In the genomic region with DNA sequence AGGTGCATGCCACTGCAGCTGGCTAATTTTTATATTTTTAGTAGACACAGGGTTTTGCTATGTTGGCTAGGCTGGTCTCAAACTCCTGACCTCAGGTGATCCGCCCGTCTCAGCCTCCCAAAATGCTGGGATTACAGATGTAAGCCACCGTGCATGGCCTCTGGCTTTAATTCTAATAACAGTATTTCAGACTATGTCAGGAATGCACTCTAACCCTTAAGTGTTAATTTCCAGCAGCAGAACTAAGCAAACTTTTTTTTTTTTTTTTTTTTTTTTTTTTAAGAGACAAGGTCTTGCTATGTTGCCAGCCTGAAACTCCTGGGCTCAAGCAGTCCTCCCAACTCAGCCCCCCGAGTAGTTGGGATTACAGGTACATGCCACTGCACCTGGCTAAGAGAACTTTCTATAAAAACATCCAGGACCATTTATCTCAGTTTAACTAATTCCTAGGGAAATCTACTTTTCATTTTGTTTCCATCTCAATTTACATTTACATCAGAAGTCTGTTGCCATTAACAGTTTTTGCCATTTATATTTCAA, we compare ENCODE assay signal across 20 cellular contexts. TPM values are rescaled to one million over a fixed set of nuclear protein-coding genes. Genes with fewer than 3 reads are reported as not detected.
DNase-seq lines count a peak whose midpoint lies in the region; ATAC-seq, FAIRE-seq and TF ChIP-seq lines count a peak whose summit lies in the region.
"Had no signal": no experiment of that assay in that cellular context is flagged by ENCODE, and none has a peak within 500 bp of the region (broad histone marks: within the 10 kb centered on the region; RNA-seq: fewer than 3 reads in every experiment).

No MANE protein-coding gene starts in this region.

- peaks cover 76% of the 10 kb centered on the region for H4K20me1 ChIP-seq in astrocyte (ENCODE audit: insufficient read depth, low read length)

- H3K4me1 ChIP-seq in astrocyte (ENCODE audit: insufficient read depth, low read length) (peaks cover 25% of the 10 kb centered on the region), thyroid gland (peaks cover 58 to 65% of the 10 kb centered on the region in 2 donors)

- H3K4me3 Mint-ChIP-seq in activated naive CD8-positive, alpha-beta T cell, result no peak overlapping the region
- no peak overlapping the region for H3K4me3 Mint-ChIP-seq in activated naive CD8-positive, alpha-beta T cell treated with anti-CD3 and anti-CD28 coated beads, Interleukin-2, amount 50 U/mL, for 24 hours
- H3K4me3 Mint-ChIP-seq in astrocyte (ENCODE audit: unreplicated experiment), result no peak overlapping the region
- H3K4me3 Mint-ChIP-seq in mesothelial cell of epicardium, result peak overlapping the region; percentile 12
- H3K4me3 Mint-ChIP-seq: CD4-positive, alpha-beta memory T cell had no signal

- no peaks in the 10 kb centered on the region for H3K9me3 Mint-ChIP-seq in activated naive CD8-positive, alpha-beta T cell (ENCODE audit: low read depth)
- H3K9me3 Mint-ChIP-seq in activated naive CD8-positive, alpha-beta T cell treated with anti-CD3 and anti-CD28 coated beads, Interleukin-2, amount 50 U/mL, for 24 hours, result no peaks in the 10 kb centered on the region
- H3K9me3 Mint-ChIP-seq in astrocyte (ENCODE audit: unreplicated experiment) (no peaks in the 10 kb centered on the region), mesothelial cell of epicardium (no peaks in the 10 kb centered on the region)
- H3K9me3 Mint-ChIP-seq: CD4-positive, alpha-beta memory T cell had no signal

- peaks cover 73% of the 10 kb centered on the region for H3K79me2 ChIP-seq in astrocyte (ENCODE audit: insufficient read depth, low read length)

- no peaks in the 10 kb centered on the region for H3K27me3 Mint-ChIP-seq in activated naive CD8-positive, alpha-beta T cell
- H3K27me3 Mint-ChIP-seq in activated naive CD8-positive, alpha-beta T cell treated with anti-CD3 and anti-CD28 coated beads, Interleukin-2, amount 50 U/mL, for 24 hours, result no peaks in the 10 kb centered on the region
- no peaks in the 10 kb centered on the region for H3K27me3 Mint-ChIP-seq in astrocyte (ENCODE audit: low read depth, unreplicated experiment)
- H3K27me3 Mint-ChIP-seq in mesothelial cell of epicardium (ENCODE audit: low read depth), result no peaks in the 10 kb centered on the region
- H3K27me3 Mint-ChIP-seq: CD4-positive, alpha-beta memory T cell had no signal

- TF ChIP-seq POLR2A in thyroid gland (IDR thresholded peaks at IDR 0.05), result peak in 1 of 2 donors; percentile 7

- ATAC-seq in activated naive CD8-positive, alpha-beta T cell treated with anti-CD3 and anti-CD28 coated beads, Interleukin-2, amount 50 U/mL, for 24 hours, result no peak
- no peak for ATAC-seq in stimulated activated naive CD8-positive, alpha-beta T cell treated with anti-CD3 and anti-CD28 coated beads, Interleukin-15, Interleukin-2, amounts not matched to agents 100 U/mL and 50 U/mL, for 24 hours
- ATAC-seq: K562 had no signal

- H3K27ac Mint-ChIP-seq in activated naive CD8-positive, alpha-beta T cell, result peak overlapping the region; percentile 16
- H3K27ac Mint-ChIP-seq in activated naive CD8-positive, alpha-beta T cell treated with anti-CD3 and anti-CD28 coated beads, Interleukin-2, amount 50 U/mL, for 24 hours, result no peak overlapping the region
- H3K27ac Mint-ChIP-seq in astrocyte (ENCODE audit: unreplicated experiment) (no peak overlapping the region), mesothelial cell of epicardium (peak overlapping the region; percentile 88)

- peaks cover 42% of the 10 kb centered on the region for H3K4me1 Mint-ChIP-seq in activated naive CD8-positive, alpha-beta T cell (ENCODE audit: low read depth)
- H3K4me1 Mint-ChIP-seq in activated naive CD8-positive, alpha-beta T cell treated with anti-CD3 and anti-CD28 coated beads, Interleukin-2, amount 50 U/mL, for 24 hours, result peaks cover 48% of the 10 kb centered on the region
- peaks cover 32% of the 10 kb centered on the region for H3K4me1 Mint-ChIP-seq in astrocyte (ENCODE audit: low read depth, unreplicated experiment)
- H3K4me1 Mint-ChIP-seq in mesothelial cell of epicardium, result peaks cover 59% of the 10 kb centered on the region

- H3K27me3 ChIP-seq in astrocyte (ENCODE audit: insufficient read depth, low read length) (no peaks in the 10 kb centered on the region), thyroid gland (no peaks in the 10 kb centered on the region)
- H3K27me3 ChIP-seq: BE2C had no signal

- 29 to 43% methylated on average over 4 of the region's 4 CpGs for WGBS in thyroid gland, 2 donors

- H3K4me2 ChIP-seq in astrocyte (ENCODE audit: low read length), result peak overlapping the region; percentile 32

- H3K9me3 ChIP-seq in astrocyte (ENCODE audit: insufficient read depth, low read depth, low read length) (no peaks in the 10 kb centered on the region), thyroid gland (no peaks in the 10 kb centered on the region)
- H3K9me3 ChIP-seq: BE2C had no signal

- no peak overlapping the region for H2AFZ ChIP-seq in astrocyte (ENCODE audit: low read depth, low read length)

- H3K36me3 Mint-ChIP-seq in activated naive CD8-positive, alpha-beta T cell, result peaks cover 8% of the 10 kb centered on the region
- H3K36me3 Mint-ChIP-seq in activated naive CD8-positive, alpha-beta T cell treated with anti-CD3 and anti-CD28 coated beads, Interleukin-2, amount 50 U/mL, for 24 hours (ENCODE audit: low read depth), result peaks cover 25% of the 10 kb centered on the region
- H3K36me3 Mint-ChIP-seq in astrocyte (ENCODE audit: low read depth, unreplicated experiment) (peaks cover 5% of the 10 kb centered on the region), mesothelial cell of epicardium (peaks cover 13% of the 10 kb centered on the region)

- H3K27ac ChIP-seq in astrocyte (ENCODE audit: low read depth, low read length) (no peak overlapping the region), thyroid gland (peak overlapping the region; percentile 65 to 82 (median 72))

- TF ChIP-seq CTCF in astrocyte (IDR thresholded peaks at IDR 0.05; ENCODE audit: insufficient read depth, low read depth, low read length), result no peak
- no peak for TF ChIP-seq CTCF in mesothelial cell of epicardium (IDR thresholded peaks at IDR 0.05; ENCODE audit: unreplicated experiment)
- TF ChIP-seq CTCF in thyroid gland (IDR thresholded peaks at IDR 0.05), result no peak

- no peak for DNase-seq in activated naive CD8-positive, alpha-beta T cell treated with anti-CD3 and anti-CD28 coated beads, Interleukin-2, amount 50 U/mL, for 24 hours
- DNase-seq in astrocyte (ENCODE audit: low read depth) (no peak), mesothelial cell of epicardium (ENCODE audit: low spot score in 2 of 2, unreplicated experiment in 2 of 2) (no peak), thyroid gland (peak; percentile 75 to 78), COLO668 (lab: John Stamatoyannopoulos, UW; ENCODE audit: unreplicated experiment) (no peak), NCI-H146 (lab: John Stamatoyannopoulos, UW) (no peak)
- no peak for DNase-seq in stimulated activated naive CD8-positive, alpha-beta T cell treated with anti-CD3 and anti-CD28 coated beads, Interleukin-15, Interleukin-2, amounts not matched to agents 100 U/mL and 50 U/mL, for 24 hours
- DNase-seq: BE2C; CD4-positive, alpha-beta memory T cell; NCI-H187; NCI-H2107; NCI-H510A treated with DMSO at 0.1 percent for 48 hours; NCI-H82; SIG-M5 had no signal

- H3K9ac ChIP-seq in astrocyte (ENCODE audit: low read length), result no peak overlapping the region

- no peak overlapping the region for H3K4me3 ChIP-seq in astrocyte (ENCODE audit: insufficient read depth, low read depth, low read length)
- H3K4me3 ChIP-seq in thyroid gland (replicated peaks in 1 of 3), result no peak overlapping the region
- H3K4me3 ChIP-seq: K562 had no signal

- intact Hi-C loops in thyroid gland (cut with DNase I), result loop anchor here (10.0 kb wide), 1 partner anchor 151 kb away; no protein-coding TSS in a partner anchor

- no peak for FAIRE-seq in astrocyte (lab: Jason Lieb, UNC)
- FAIRE-seq: A204.1, GM12891, GM18507, H1, K562 had no signal

- H3K36me3 ChIP-seq in astrocyte (ENCODE audit: insufficient read depth, low read length), result no peaks in the 10 kb centered on the region
- no peaks in the 10 kb centered on the region for H3K36me3 ChIP-seq in thyroid gland
- H3K36me3 ChIP-seq: BE2C had no signal

RNA-seq across cellular contexts. Expression of a gene that starts 6.5 kb away (rescaled TPM):
- total RNA-seq in astrocyte (107 and 127 TPM in 2 replicates), mesothelial cell of epicardium (276 to 299 TPM (median 287 TPM) in 3 replicates), thyroid gland (100 to 1,000 TPM; 221 to 239 (median 228) TPM)

RNA-seq across cellular contexts. Expression of a gene that starts 29.1 kb away (rescaled TPM):
- 59.2 and 64.2 TPM in 2 replicates for total RNA-seq in astrocyte
- 50.9 to 53.0 TPM (median 52.8 TPM) in 3 replicates for total RNA-seq in mesothelial cell of epicardium
- total RNA-seq in thyroid gland, result 100 to 1,000 TPM in 2 of 4 donors, 10 to 100 TPM in 2; 65.2 to 120 (median 85.3) TPM

RNA-seq across cellular contexts. Expression of a gene that starts 50.6 kb away (rescaled TPM):
- 374 and 470 TPM in 2 replicates for total RNA-seq in astrocyte
- 37.4 to 42.1 TPM (median 41.2 TPM) in 3 replicates for total RNA-seq in mesothelial cell of epicardium
- total RNA-seq in thyroid gland, result 10 to 100 TPM; 47.9 to 68.5 (median 50.2) TPM

Comparison
In these comparisons a context has a peak if more than half of its experiments do, and no peak if none do; other contexts are left out.
1. H3K27ac Mint-ChIP-seq: peak in activated naive CD8-positive, alpha-beta T cell (single experiment) and mesothelial cell of epicardium (single experiment); none in activated naive CD8-positive, alpha-beta T cell treated with anti-CD3 and anti-CD28 coated beads, Interleukin-2, amount 50 U/mL, for 24 hours (single experiment) and astrocyte (single experiment).
2. DNase-seq: peak in thyroid gland (2 of 2); none in activated naive CD8-positive, alpha-beta T cell treated with anti-CD3 and anti-CD28 coated beads, Interleukin-2, amount 50 U/mL, for 24 hours (single experiment), astrocyte (single experiment), mesothelial cell of epicardium (0 of 2), stimulated activated naive CD8-positive, alpha-beta T cell treated with anti-CD3 and anti-CD28 coated beads, Interleukin-15, Interleukin-2, amounts not matched to agents 100 U/mL and 50 U/mL, for 24 hours (single experiment), COLO668 (single experiment) and NCI-H146 (single experiment).